In the genomic region with DNA sequence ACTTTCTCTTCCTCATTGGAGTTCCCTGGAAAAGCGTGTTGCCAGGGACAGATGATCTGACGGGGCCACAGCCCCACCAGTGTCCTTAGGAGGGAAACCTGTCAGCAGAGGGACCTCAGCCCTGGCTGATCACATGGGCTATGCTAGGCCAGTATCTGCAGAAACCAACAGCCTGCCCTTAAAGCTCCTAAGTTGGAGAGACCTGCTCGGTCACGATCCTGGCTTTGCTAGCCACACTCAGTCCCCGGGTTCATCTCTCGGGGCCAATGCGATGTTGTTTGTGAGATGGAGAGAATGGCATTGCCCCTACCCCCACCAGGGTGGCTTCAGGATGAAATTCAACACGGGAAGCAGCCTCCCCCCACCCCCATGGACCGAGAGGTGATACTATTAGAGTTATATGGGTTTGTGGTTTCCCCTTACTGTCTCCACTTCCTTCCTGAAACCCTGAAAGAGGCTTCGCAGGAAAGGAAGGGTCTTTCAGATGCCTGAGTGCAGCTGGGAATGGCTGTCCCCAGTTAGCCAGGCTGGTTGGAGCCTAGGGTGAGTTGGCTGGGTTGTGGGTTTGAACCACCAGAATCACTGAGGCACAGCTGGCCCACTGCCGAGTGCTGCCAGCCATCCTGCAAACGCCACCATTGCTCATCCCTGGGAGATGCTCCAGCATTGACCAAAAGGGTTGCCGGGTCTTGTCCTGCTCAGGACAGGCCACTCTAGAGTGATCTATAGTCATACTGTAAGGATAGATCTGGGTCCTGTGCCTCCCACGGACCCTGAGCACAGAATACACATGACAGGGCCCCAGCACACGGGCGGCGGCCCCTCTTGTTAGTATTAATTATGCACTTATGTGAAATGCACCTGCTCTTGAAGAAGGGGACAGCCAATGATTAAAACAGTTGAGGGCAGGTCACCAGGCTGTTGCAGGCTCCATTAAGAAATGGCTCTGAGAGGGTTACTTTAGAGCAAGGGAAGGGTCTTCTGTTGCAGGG, we compare ENCODE assay signal across 8 cellular contexts. TPM values are rescaled to one million over a fixed set of nuclear protein-coding genes. Genes with fewer than 3 reads are reported as not detected.
DNase-seq lines count a peak whose midpoint lies in the region; ATAC-seq and TF ChIP-seq lines count a peak whose summit lies in the region.

No MANE protein-coding gene starts in this region.

- H3K4me3 ChIP-seq in upper lobe of left lung = no peak overlapping the region

- no peak for TF ChIP-seq EP300 in upper lobe of left lung (IDR thresholded peaks at IDR 0.05)

- H3K36me3 ChIP-seq in upper lobe of left lung = no peaks in the 10 kb centered on the region

- peak; percentile 61 for ATAC-seq in GM19438 (IDR thresholded peaks at IDR 0.05; ENCODE audit: low read depth, unreplicated experiment)
- ATAC-seq in HG03521 (IDR thresholded peaks at IDR 0.05; ENCODE audit: unreplicated experiment) = no peak
- no peak for ATAC-seq in upper lobe of left lung (ENCODE audit: low FRiP score in 2 of 2)

- H3K4me1 ChIP-seq in upper lobe of left lung = peaks cover 26 to 50% (median 31%) of the 10 kb centered on the region in 4 donors

- no peak overlapping the region for H3K27ac ChIP-seq in upper lobe of left lung

- no peak for TF ChIP-seq POLR2A in upper lobe of left lung (IDR thresholded peaks at IDR 0.05)

- no peaks in the 10 kb centered on the region for H3K9me3 ChIP-seq in upper lobe of left lung

- TF ChIP-seq CTCF in upper lobe of left lung (IDR thresholded peaks at IDR 0.05) = no peak

- DNase-seq in A172 (ENCODE audit: low spot score) (peak; percentile 68), NAMALWA (ENCODE audit: low spot score) (peak; percentile 44), NCI-H1694 treated with DMSO at 0.1 percent for 48 hours (lab: John Stamatoyannopoulos, UW) (no peak), HT-29 (ENCODE audit: low spot score) (no peak), upper lobe of left lung (no peak)
- DNase-seq in central memory CD4-positive, alpha-beta T cell = peak; percentile 40

- WGBS in upper lobe of left lung, 2 donors = 50% methylated on average over 5 to 17 of the region's 17 CpGs

- no peaks in the 10 kb centered on the region for H3K27me3 ChIP-seq in upper lobe of left lung

RNA-seq across cellular contexts. Expression of a gene that starts 16.8 kb away (rescaled TPM):
- total RNA-seq in A172 (2014; rRNA removed; shearing (Covaris generic)) = 29.8 and 33.7 TPM in 2 replicates
- total RNA-seq in HT-29 (2014; rRNA removed; shearing (Covaris generic)) = 15.8 and 20.9 TPM in 2 replicates
- total RNA-seq in upper lobe of left lung = 1 to 10 TPM; 2.6 to 6.3 (median 2.7) TPM

Comparison
In these comparisons a context has a peak if more than half of its experiments do, and no peak if none do; other contexts are left out.
1. DNase-seq: peak in A172 (single experiment), NAMALWA (single experiment) and central memory CD4-positive, alpha-beta T cell (single experiment); none in NCI-H1694 treated with DMSO at 0.1 percent for 48 hours (single experiment), HT-29 (single experiment) and upper lobe of left lung (0 of 2).